ENCODE assay signal across 1 cellular context in the genomic region with DNA sequence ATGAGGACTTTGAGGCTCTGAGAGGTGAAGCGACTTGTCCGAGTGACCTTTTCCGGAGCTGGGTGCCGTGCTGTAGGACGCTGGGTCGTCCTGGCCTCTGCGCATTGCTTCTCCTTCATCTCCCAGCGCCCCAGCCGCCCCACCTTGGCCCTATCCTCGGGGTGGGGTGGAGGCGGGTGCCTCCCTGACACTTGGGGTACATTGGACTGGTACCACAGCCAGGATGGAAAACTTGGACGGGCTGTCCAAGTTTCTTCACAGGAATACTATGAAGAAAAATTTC.
TF ChIP-seq lines count a peak whose summit lies in the region.

No MANE protein-coding gene starts in this region.

TF ChIP-seq in GM23338, 12 proteins besides CTCF, POLR2A, EP300 and RAD21 (continued from another document):
- TF ChIP-seq, protein P1, sequence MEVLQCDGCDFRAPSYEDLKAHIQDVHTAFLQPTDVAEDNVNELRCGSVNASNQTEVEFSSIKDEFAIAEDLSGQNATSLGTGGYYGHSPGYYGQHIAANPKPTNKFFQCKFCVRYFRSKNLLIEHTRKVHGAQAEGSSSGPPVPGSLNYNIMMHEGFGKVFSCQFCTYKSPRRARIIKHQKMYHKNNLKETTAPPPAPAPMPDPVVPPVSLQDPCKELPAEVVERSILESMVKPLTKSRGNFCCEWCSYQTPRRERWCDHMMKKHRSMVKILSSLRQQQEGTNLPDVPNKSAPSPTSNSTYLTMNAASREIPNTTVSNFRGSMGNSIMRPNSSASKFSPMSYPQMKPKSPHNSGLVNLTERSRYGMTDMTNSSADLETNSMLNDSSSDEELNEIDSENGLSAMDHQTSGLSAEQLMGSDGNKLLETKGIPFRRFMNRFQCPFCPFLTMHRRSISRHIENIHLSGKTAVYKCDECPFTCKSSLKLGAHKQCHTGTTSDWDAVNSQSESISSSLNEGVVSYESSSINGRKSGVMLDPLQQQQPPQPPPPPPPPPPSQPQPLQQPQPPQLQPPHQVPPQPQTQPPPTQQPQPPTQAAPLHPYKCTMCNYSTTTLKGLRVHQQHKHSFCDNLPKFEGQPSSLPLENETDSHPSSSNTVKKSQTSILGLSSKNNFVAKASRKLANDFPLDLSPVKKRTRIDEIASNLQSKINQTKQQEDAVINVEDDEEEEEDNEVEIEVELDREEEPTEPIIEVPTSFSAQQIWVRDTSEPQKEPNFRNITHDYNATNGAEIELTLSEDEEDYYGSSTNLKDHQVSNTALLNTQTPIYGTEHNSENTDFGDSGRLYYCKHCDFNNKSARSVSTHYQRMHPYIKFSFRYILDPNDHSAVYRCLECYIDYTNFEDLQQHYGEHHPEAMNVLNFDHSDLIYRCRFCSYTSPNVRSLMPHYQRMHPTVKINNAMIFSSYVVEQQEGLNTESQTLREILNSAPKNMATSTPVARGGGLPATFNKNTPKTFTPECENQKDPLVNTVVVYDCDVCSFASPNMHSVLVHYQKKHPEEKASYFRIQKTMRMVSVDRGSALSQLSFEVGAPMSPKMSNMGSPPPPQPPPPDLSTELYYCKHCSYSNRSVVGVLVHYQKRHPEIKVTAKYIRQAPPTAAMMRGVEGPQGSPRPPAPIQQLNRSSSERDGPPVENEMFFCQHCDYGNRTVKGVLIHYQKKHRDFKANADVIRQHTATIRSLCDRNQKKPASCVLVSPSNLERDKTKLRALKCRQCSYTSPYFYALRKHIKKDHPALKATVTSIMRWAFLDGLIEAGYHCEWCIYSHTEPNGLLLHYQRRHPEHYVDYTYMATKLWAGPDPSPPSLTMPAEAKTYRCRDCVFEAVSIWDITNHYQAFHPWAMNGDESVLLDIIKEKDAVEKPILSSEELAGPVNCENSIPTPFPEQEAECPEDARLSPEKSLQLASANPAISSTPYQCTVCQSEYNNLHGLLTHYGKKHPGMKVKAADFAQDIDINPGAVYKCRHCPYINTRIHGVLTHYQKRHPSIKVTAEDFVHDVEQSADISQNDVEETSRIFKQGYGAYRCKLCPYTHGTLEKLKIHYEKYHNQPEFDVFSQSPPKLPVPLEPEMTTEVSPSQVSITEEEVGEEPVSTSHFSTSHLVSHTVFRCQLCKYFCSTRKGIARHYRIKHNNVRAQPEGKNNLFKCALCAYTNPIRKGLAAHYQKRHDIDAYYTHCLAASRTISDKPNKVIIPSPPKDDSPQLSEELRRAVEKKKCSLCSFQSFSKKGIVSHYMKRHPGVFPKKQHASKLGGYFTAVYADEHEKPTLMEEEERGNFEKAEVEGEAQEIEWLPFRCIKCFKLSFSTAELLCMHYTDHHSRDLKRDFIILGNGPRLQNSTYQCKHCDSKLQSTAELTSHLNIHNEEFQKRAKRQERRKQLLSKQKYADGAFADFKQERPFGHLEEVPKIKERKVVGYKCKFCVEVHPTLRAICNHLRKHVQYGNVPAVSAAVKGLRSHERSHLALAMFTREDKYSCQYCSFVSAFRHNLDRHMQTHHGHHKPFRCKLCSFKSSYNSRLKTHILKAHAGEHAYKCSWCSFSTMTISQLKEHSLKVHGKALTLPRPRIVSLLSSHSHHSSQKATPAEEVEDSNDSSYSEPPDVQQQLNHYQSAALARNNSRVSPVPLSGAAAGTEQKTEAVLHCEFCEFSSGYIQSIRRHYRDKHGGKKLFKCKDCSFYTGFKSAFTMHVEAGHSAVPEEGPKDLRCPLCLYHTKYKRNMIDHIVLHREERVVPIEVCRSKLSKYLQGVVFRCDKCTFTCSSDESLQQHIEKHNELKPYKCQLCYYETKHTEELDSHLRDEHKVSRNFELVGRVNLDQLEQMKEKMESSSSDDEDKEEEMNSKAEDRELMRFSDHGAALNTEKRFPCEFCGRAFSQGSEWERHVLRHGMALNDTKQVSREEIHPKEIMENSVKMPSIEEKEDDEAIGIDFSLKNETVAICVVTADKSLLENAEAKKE (CRISPR knock-in tag; IDR thresholded peaks at IDR 0.05) = no peak
